ENCODE assay signal across 11 cellular contexts in the genomic region with DNA sequence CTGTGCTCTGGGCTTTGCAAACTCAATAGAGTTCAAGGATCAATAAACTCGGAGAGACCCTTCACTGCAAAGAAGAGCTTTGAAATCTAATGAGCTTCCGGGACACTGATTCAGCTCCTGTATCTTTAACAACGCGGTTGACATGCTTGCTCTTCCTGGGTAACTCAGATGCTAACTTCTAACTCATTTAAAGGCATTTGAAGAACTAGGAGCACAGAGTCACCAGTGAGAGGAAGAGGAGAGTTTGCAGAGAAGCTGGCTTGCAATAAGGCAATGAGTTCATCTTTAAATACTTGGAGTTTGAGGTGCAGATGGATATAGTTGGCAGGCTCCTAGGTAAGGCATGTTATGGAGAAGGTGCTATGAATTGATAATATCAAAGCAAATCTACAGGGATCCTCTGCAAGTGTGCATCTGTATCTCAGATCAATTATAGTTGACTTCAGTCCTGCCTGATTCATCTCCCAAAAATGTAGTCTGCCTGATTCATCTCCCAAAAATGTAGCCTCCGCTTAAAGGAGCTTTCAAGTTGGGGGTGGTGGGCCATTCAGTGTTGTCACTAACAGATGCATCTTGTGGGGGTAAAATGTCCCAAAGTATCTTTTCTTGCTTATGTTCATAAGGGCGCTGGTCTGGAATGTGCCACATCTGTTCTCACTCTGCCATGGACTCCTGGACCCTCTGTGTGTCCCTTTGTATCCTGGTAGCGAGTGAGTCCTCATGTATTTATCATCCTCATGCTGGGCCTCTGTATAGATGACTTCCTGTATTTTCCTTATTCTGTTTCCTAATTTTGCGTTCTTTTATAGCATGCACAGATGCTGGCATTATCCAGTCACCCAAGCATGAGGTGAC.
A peak's percentile ranks its signal among the peaks of the same experiment; 100 is the strongest.
DNase-seq lines count a peak whose midpoint lies in the region; ATAC-seq and TF ChIP-seq lines count a peak whose summit lies in the region.
"Had no signal": no experiment of that assay in that cellular context is flagged by ENCODE, and none has a peak within 500 bp of the region (broad histone marks: within the 10 kb centered on the region; RNA-seq: fewer than 3 reads in every experiment).

No MANE protein-coding gene starts in this region.

- no peaks in the 10 kb centered on the region for H3K36me3 ChIP-seq in CD4-positive, CD25-positive, alpha-beta regulatory T cell (ENCODE audit: control insufficient read depth, insufficient read depth, low read length)
- H3K36me3 ChIP-seq in HUES48 (ENCODE audit: control insufficient read depth, insufficient read depth, low read length) (no peaks in the 10 kb centered on the region), kidney epithelial cell (ENCODE audit: control insufficient read depth, insufficient read depth, low read length) (no peaks in the 10 kb centered on the region)
- H3K36me3 ChIP-seq: upper lobe of left lung had no signal

- H3K27ac ChIP-seq in CD4-positive, CD25-positive, alpha-beta regulatory T cell (ENCODE audit: insufficient read depth, low read length, poor library complexity, severe bottlenecking): no peak overlapping the region
- peak overlapping the region; percentile 39 for H3K27ac ChIP-seq in HUES48 (ENCODE audit: low read depth, low read length)
- H3K27ac ChIP-seq: upper lobe of left lung had no signal

- TF ChIP-seq CTCF in kidney epithelial cell (IDR thresholded peaks at IDR 0.05; ENCODE audit: insufficient read depth, low read length, poor library complexity, severe bottlenecking): no peak

- no peak for ATAC-seq in CD4-positive, CD25-positive, alpha-beta regulatory T cell (ENCODE audit: low read depth in 2 of 2)
- no peak for ATAC-seq in GM18517 (IDR thresholded peaks at IDR 0.05; ENCODE audit: unreplicated experiment)

- H3K4me3 Mint-ChIP-seq in CD4-positive, CD25-positive, alpha-beta regulatory T cell: peak overlapping the region in 3 of 4 donors; percentile 16 to 62 (median 31)
- H3K4me3 Mint-ChIP-seq: activated T-cell treated with anti-CD3 and anti-CD28 coated beads, Interleukin-2, amount 50 U/mL, for 24 hours had no signal

- no peak overlapping the region for H3K4me3 ChIP-seq in CD4-positive, CD25-positive, alpha-beta regulatory T cell (ENCODE audit: low read depth, low read length)
- H3K4me3 ChIP-seq in HUES48 (ENCODE audit: low read depth, low read length) (no peak overlapping the region), kidney epithelial cell (ENCODE audit: low read depth, low read length) (no peak overlapping the region)
- H3K4me3 ChIP-seq: upper lobe of left lung had no signal

- no peaks in the 10 kb centered on the region for H3K9me3 ChIP-seq in CD4-positive, CD25-positive, alpha-beta regulatory T cell (ENCODE audit: control insufficient read depth in 2 of 2, low read length in 2 of 2)
- H3K9me3 ChIP-seq in HUES48 (ENCODE audit: control insufficient read depth, insufficient read depth, low read length): no peaks in the 10 kb centered on the region
- H3K9me3 ChIP-seq: upper lobe of left lung had no signal

- H3K27ac Mint-ChIP-seq in CD4-positive, CD25-positive, alpha-beta regulatory T cell: peak overlapping the region; percentile 43 to 81 (median 47)

- no peak for DNase-seq in CD4-positive, CD25-positive, alpha-beta regulatory T cell
- peak; percentile 57 for DNase-seq in amniotic epithelial cell (ENCODE audit: low read depth)
- peak; percentile 52 for DNase-seq in kidney epithelial cell (ENCODE audit: low read depth)
- DNase-seq in iPS-NIHi11 (ENCODE audit: low spot score): no peak
- DNase-seq in NCI-H2227 treated with DMSO at 0.1 percent for 48 hours (lab: John Stamatoyannopoulos, UW): no peak
- DNase-seq in DMS53 treated with DMSO at 0.1 percent for 48 hours (lab: John Stamatoyannopoulos, UW; ENCODE audit: unreplicated experiment): no peak
- DNase-seq: activated T-cell treated with anti-CD3 and anti-CD28 coated beads, Interleukin-2, amount 50 U/mL, for 24 hours; NCI-H2081 had no signal

- H3K9ac ChIP-seq in HUES48 (ENCODE audit: low read depth, low read length): no peak overlapping the region

- H3K4me1 Mint-ChIP-seq in CD4-positive, CD25-positive, alpha-beta regulatory T cell: peaks cover 5 to 65% (median 31%) of the 10 kb centered on the region in 4 donors

- peaks cover 0 to 1% (median 0%) of the 10 kb centered on the region in 7 donors for H3K9me3 Mint-ChIP-seq in CD4-positive, CD25-positive, alpha-beta regulatory T cell
- H3K9me3 Mint-ChIP-seq: activated T-cell treated with anti-CD3 and anti-CD28 coated beads, Interleukin-2, amount 50 U/mL, for 24 hours had no signal

- peaks cover 22% of the 10 kb centered on the region for H3K4me1 ChIP-seq in CD4-positive, CD25-positive, alpha-beta regulatory T cell (ENCODE audit: control insufficient read depth, insufficient read depth, low read length, poor library complexity, severe bottlenecking)
- H3K4me1 ChIP-seq in HUES48 (ENCODE audit: control insufficient read depth, insufficient read depth, low read length): peaks cover 26% of the 10 kb centered on the region

- peaks cover 6% of the 10 kb centered on the region for H3K27me3 Mint-ChIP-seq in CD4-positive, CD25-positive, alpha-beta regulatory T cell
- H3K27me3 Mint-ChIP-seq: activated T-cell treated with anti-CD3 and anti-CD28 coated beads, Interleukin-2, amount 50 U/mL, for 24 hours had no signal

- peaks cover 3% of the 10 kb centered on the region for H3K36me3 Mint-ChIP-seq in CD4-positive, CD25-positive, alpha-beta regulatory T cell

- no peaks in the 10 kb centered on the region for H3K27me3 ChIP-seq in CD4-positive, CD25-positive, alpha-beta regulatory T cell (ENCODE audit: control insufficient read depth, insufficient read depth, low read length)
- H3K27me3 ChIP-seq in HUES48 (ENCODE audit: control insufficient read depth, insufficient read depth, low read length) (no peaks in the 10 kb centered on the region), kidney epithelial cell (ENCODE audit: control insufficient read depth, insufficient read depth, low read length) (no peaks in the 10 kb centered on the region)
- H3K27me3 ChIP-seq: upper lobe of left lung had no signal

Comparison
In these comparisons a context has a peak if more than half of its experiments do, and no peak if none do; other contexts are left out.
1. DNase-seq: peak in amniotic epithelial cell (single experiment) and kidney epithelial cell (single experiment); none in CD4-positive, CD25-positive, alpha-beta regulatory T cell (0 of 3), iPS-NIHi11 (single experiment), NCI-H2227 treated with DMSO at 0.1 percent for 48 hours (single experiment) and DMS53 treated with DMSO at 0.1 percent for 48 hours (single experiment).